8 cellular contexts compared by ENCODE assay signal in genomic region chr17:47188799-47189731, GRCh38. TPM values are rescaled to one million over a fixed set of nuclear protein-coding genes. Genes with fewer than 3 reads are reported as not detected.
DNase-seq lines count a peak whose midpoint lies in the region; ATAC-seq and TF ChIP-seq lines count a peak whose summit lies in the region.

TSS of gene CDC27 (minus strand) at chr17:47189295. CDS start at chr17:47189172, 123 bp downstream.

- TF ChIP-seq POLR2A in ovary (IDR thresholded peaks at IDR 0.05): peak; percentile 66
- TF ChIP-seq POLR2A in thyroid gland (IDR thresholded peaks at IDR 0.05): peak; percentile 75 to 88

- no peaks in the 10 kb centered on the region for H3K9me3 Mint-ChIP-seq in activated naive CD8-positive, alpha-beta T cell treated with anti-CD3 and anti-CD28 coated beads, Interleukin-2, amount 50 U/mL, for 24 hours

- intact Hi-C loops in Right ventricle myocardium inferior (cut with DNase I) (no loop called here), ovary (cut with DNase I) (no loop called here), thyroid gland (cut with DNase I) (no loop called here)

- H3K36me3 Mint-ChIP-seq in activated naive CD8-positive, alpha-beta T cell treated with anti-CD3 and anti-CD28 coated beads, Interleukin-2, amount 50 U/mL, for 24 hours (ENCODE audit: low read depth): peaks cover 7% of the 10 kb centered on the region

- H3K9me3 ChIP-seq in ovary (no peaks in the 10 kb centered on the region), thyroid gland (no peaks in the 10 kb centered on the region)

- ATAC-seq in HG02763 (IDR thresholded peaks at IDR 0.05; ENCODE audit: unreplicated experiment) (peak; percentile 89), Right ventricle myocardium inferior (peak; percentile 98)
- ATAC-seq in activated naive CD8-positive, alpha-beta T cell treated with anti-CD3 and anti-CD28 coated beads, Interleukin-2, amount 50 U/mL, for 24 hours: peak; percentile 96

- H3K4me1 ChIP-seq in ovary (ENCODE audit: insufficient read depth) (peaks cover 3% of the 10 kb centered on the region), thyroid gland (peaks cover 34 to 39% of the 10 kb centered on the region in 2 donors)

- 0% methylated on average over 66 of the region's 66 CpGs for WGBS in ovary, 3 donors
- 0 to 2% methylated on average over 32 to 51 of the region's 66 CpGs for WGBS in thyroid gland, 2 donors

- H3K27ac Mint-ChIP-seq in activated naive CD8-positive, alpha-beta T cell treated with anti-CD3 and anti-CD28 coated beads, Interleukin-2, amount 50 U/mL, for 24 hours: peak within 1 kb of the TSS; percentile 94

- H3K4me1 Mint-ChIP-seq in activated naive CD8-positive, alpha-beta T cell treated with anti-CD3 and anti-CD28 coated beads, Interleukin-2, amount 50 U/mL, for 24 hours: peaks cover 46% of the 10 kb centered on the region

- H3K4me3 ChIP-seq in GM12865 (ENCODE audit: low read depth, low read length) (peak within 1 kb of the TSS; percentile 96), ovary (peak within 1 kb of the TSS; percentile 96), thyroid gland (replicated peaks in 1 of 3) (peak within 1 kb of the TSS; percentile 50 to 89 (median 72))

- no peak for TF ChIP-seq CTCF in GM12865 (IDR thresholded peaks at IDR 0.05; ENCODE audit: insufficient read depth, low read depth, low read length, missing control alignments)
- no peak for TF ChIP-seq CTCF in ovary (IDR thresholded peaks at IDR 0.05)
- TF ChIP-seq CTCF in thyroid gland (IDR thresholded peaks at IDR 0.05): no peak

- no peaks in the 10 kb centered on the region for H3K27me3 ChIP-seq in ovary
- H3K27me3 ChIP-seq in thyroid gland: no peaks in the 10 kb centered on the region

- no peaks in the 10 kb centered on the region for H3K27me3 Mint-ChIP-seq in activated naive CD8-positive, alpha-beta T cell treated with anti-CD3 and anti-CD28 coated beads, Interleukin-2, amount 50 U/mL, for 24 hours

- peak within 1 kb of the TSS; percentile 89 to 97 for H3K27ac ChIP-seq in ovary
- peak within 1 kb of the TSS; percentile 94 to 98 (median 96) for H3K27ac ChIP-seq in thyroid gland

- H3K36me3 ChIP-seq in ovary (no peaks in the 10 kb centered on the region), thyroid gland (no peaks in the 10 kb centered on the region)

- DNase-seq in GM12865 (ENCODE audit: low read depth) (peak; percentile 99), NCI-H1417 treated with DMSO at 0.1 percent for 48 hours (lab: John Stamatoyannopoulos, UW) (peak; percentile 95), SW480 (ENCODE audit: low spot score) (peak; percentile 94), Right ventricle myocardium inferior (ENCODE audit: missing footprints) (peak; percentile 99), ovary (peak; percentile 100), thyroid gland (peak; percentile 99)
- DNase-seq in activated naive CD8-positive, alpha-beta T cell treated with anti-CD3 and anti-CD28 coated beads, Interleukin-2, amount 50 U/mL, for 24 hours: peak; percentile 100

- H3K4me3 Mint-ChIP-seq in activated naive CD8-positive, alpha-beta T cell treated with anti-CD3 and anti-CD28 coated beads, Interleukin-2, amount 50 U/mL, for 24 hours: peak within 1 kb of the TSS; percentile 94

- TF ChIP-seq EP300 in ovary (IDR thresholded peaks at IDR 0.05): no peak

RNA-seq across cellular contexts. Expression of gene CDC27, which starts in this region (rescaled TPM):
- total RNA-seq in Right ventricle myocardium inferior: 88.9 TPM
- total RNA-seq in ovary: 10 to 100 TPM; 29.8 to 76.8 (median 64.6) TPM
- polyA plus RNA-seq in ovary: 10 to 100 TPM; 20.5 to 37.8 TPM
- 100 to 1,000 TPM; 124 to 195 (median 181) TPM for total RNA-seq in thyroid gland

Comparison
In these comparisons a context has a peak if more than half of its experiments do, and no peak if none do; other contexts are left out.
1. Peak in every context shown above with its lines: DNase-seq, ATAC-seq, H3K4me3 ChIP-seq and H3K27ac ChIP-seq.